Comparison of ENCODE assay signal across 8 cellular contexts in genomic region chr3:11671648-11672100, GRCh38. TPM values are rescaled to one million over a fixed set of nuclear protein-coding genes. Genes with fewer than 3 reads are reported as not detected.
A peak's percentile ranks its signal among the peaks of the same experiment; 100 is the strongest.
DNase-seq lines count a peak whose midpoint lies in the region; ATAC-seq and TF ChIP-seq lines count a peak whose summit lies in the region.

No MANE protein-coding gene starts in this region.

- intact Hi-C loops in mucosa of descending colon (cut with DNase I, micrococcal nuclease), result no loop called here
- intact Hi-C loops in activated CD4-positive, alpha-beta memory T cell treated with anti-CD3 and anti-CD28 coated beads for 36 hours (cut with micrococcal nuclease), result no loop called here

- no peak overlapping the region for H2AK5ac ChIP-seq in H9 (ENCODE audit: insufficient read length, low read length)

- H3K4me3 Mint-ChIP-seq in H9, result no peak overlapping the region
- H3K4me3 Mint-ChIP-seq in activated CD4-positive, alpha-beta memory T cell treated with anti-CD3 and anti-CD28 coated beads for 36 hours, result no peak overlapping the region

- no peak overlapping the region for H3K56ac ChIP-seq in H9 (ENCODE audit: insufficient read length, low read depth, low read length)

- H3K36me3 ChIP-seq in mucosa of descending colon (ENCODE audit: low read depth), result no peaks in the 10 kb centered on the region

- no peak overlapping the region for H3K27ac ChIP-seq in H9 (ENCODE audit: insufficient read length, low read depth, low read length)

- TF ChIP-seq CTCF in GM13977 (IDR thresholded peaks at IDR 0.05; ENCODE audit: extremely low read depth, insufficient read depth, missing control alignments) (no peak), mucosa of descending colon (IDR thresholded peaks at IDR 0.05) (no peak), H9 (conservative IDR thresholded peaks at IDR 0.05) (no peak)

- no peak overlapping the region for H3K18ac ChIP-seq in H9 (ENCODE audit: insufficient read length, low read depth, low read length)

- no peak overlapping the region for H4K8ac ChIP-seq in H9 (replicated peaks; ENCODE audit: insufficient read length, low read depth, low read length)

- H3K4me1 Mint-ChIP-seq in H9, result peaks cover 11 to 17% of the 10 kb centered on the region in 2 experiments
- H3K4me1 Mint-ChIP-seq in activated CD4-positive, alpha-beta memory T cell treated with anti-CD3 and anti-CD28 coated beads for 36 hours (ENCODE audit: low read depth), result peaks cover 3% of the 10 kb centered on the region

- no peak overlapping the region for H2AFZ ChIP-seq in H9 (ENCODE audit: low read length)

- peak; percentile 85 for ATAC-seq in HG03066 (IDR thresholded peaks at IDR 0.05; ENCODE audit: low read depth, unreplicated experiment)
- peak; percentile 85 for ATAC-seq in mucosa of descending colon

- no peak overlapping the region for H3K4ac ChIP-seq in H9 (ENCODE audit: low read depth, low read length)

- H3K27ac Mint-ChIP-seq in H9, result peak overlapping the region in 1 of 3 experiments; percentile 1; a peak in 2 of 7 replicates
- H3K27ac Mint-ChIP-seq in activated CD4-positive, alpha-beta memory T cell treated with anti-CD3 and anti-CD28 coated beads for 36 hours, result no peak overlapping the region

- no peak overlapping the region for H2BK120ac ChIP-seq in H9 (ENCODE audit: low read depth, low read length, poor library complexity, severe bottlenecking)

- H3K4me1 ChIP-seq in mucosa of descending colon (ENCODE audit: low read depth) (no peaks in the 10 kb centered on the region), H9 (ENCODE audit: insufficient read depth, low read length) (peaks cover 5% of the 10 kb centered on the region)

- H3K27me3 ChIP-seq in H9 (ENCODE audit: insufficient read depth, low read length), result no peaks in the 10 kb centered on the region

- DNase-seq in GM13977 (ENCODE audit: low spot score), result peak; percentile 60
- DNase-seq in amniotic epithelial cell (ENCODE audit: low read depth), result peak; percentile 48
- no peak for DNase-seq in mucosa of descending colon
- DNase-seq in GOT3 (lab: John Stamatoyannopoulos, UW), result no peak
- DNase-seq in activated CD4-positive, CD25-positive, alpha-beta regulatory T cell treated with anti-CD3 and anti-CD28 coated beads, Interleukin-2, amount 50 U/mL, for 72 hours, result no peak
- DNase-seq in H9, result no peak
- DNase-seq in activated CD4-positive, alpha-beta memory T cell treated with anti-CD3 and anti-CD28 coated beads for 36 hours, result no peak

- H3K79me1 ChIP-seq in H9 (ENCODE audit: insufficient read depth, low read depth, low read length, poor library complexity, severe bottlenecking), result no peaks in the 10 kb centered on the region

- H3K23ac ChIP-seq in H9 (ENCODE audit: insufficient read length, low read depth, low read length), result no peak overlapping the region

- H3K4me3 ChIP-seq in mucosa of descending colon, result no peak overlapping the region

- no peaks in the 10 kb centered on the region for H3K23me2 ChIP-seq in H9 (ENCODE audit: insufficient read length, low read depth, low read length, poor library complexity, severe bottlenecking)

- H3K9me3 Mint-ChIP-seq in H9, result no peaks in the 10 kb centered on the region
- H3K9me3 Mint-ChIP-seq in activated CD4-positive, alpha-beta memory T cell treated with anti-CD3 and anti-CD28 coated beads for 36 hours, result no peaks in the 10 kb centered on the region

- H3T11ph ChIP-seq in H9 (ENCODE audit: low read length), result no peak overlapping the region

- no peak overlapping the region for H4K91ac ChIP-seq in H9 (ENCODE audit: insufficient read length, low read depth, low read length)

- H2BK15ac ChIP-seq in H9 (ENCODE audit: low read depth, low read length), result no peak overlapping the region

- no CpG with 5 or more reads among the region's 4 CpGs for WGBS in H9 (ENCODE audit: extremely low coverage, insufficient read length, low lambda C conversion rate)

- no peak overlapping the region for H3K14ac ChIP-seq in H9 (ENCODE audit: insufficient read depth, low read length)

- H3K9me3 ChIP-seq in mucosa of descending colon, result no peaks in the 10 kb centered on the region
- no peaks in the 10 kb centered on the region for H3K9me3 ChIP-seq in H9 (ENCODE audit: control insufficient read depth, low read depth, low read length)

- no peak overlapping the region for H3K4me2 ChIP-seq in H9 (ENCODE audit: insufficient read depth, insufficient read length, low read length)

- H3K27me3 Mint-ChIP-seq in H9 (ENCODE audit: low read depth), result no peaks in the 10 kb centered on the region
- no peaks in the 10 kb centered on the region for H3K27me3 Mint-ChIP-seq in activated CD4-positive, alpha-beta memory T cell treated with anti-CD3 and anti-CD28 coated beads for 36 hours

- no peaks in the 10 kb centered on the region for H3K36me3 Mint-ChIP-seq in H9 (ENCODE audit: insufficient read depth in 1 of 3, low read depth in 3 of 3)
- no peaks in the 10 kb centered on the region for H3K36me3 Mint-ChIP-seq in activated CD4-positive, alpha-beta memory T cell treated with anti-CD3 and anti-CD28 coated beads for 36 hours

- CTCF ChIA-PET in activated CD4-positive, alpha-beta memory T cell treated with anti-CD3 and anti-CD28 coated beads for 36 hours (lab: Charles Lee), result interaction anchor here (0.6 to 0.7 kb wide), 2 partner anchors 133 to 292 kb away, joined by 3 to 4 read pairs; no protein-coding TSS in a partner anchor

- H4K5ac ChIP-seq in H9 (ENCODE audit: insufficient read length, low read depth, low read length), result no peak overlapping the region

- in situ Hi-C loops in GM13977 (cut with MboI; ENCODE audit: low pct_unique_long_range_greater_than_20kb, low sequenced_read_pairs, unreplicated experiment), result loop anchor here (25.0 kb wide), 1 partner anchor 434 kb away; no protein-coding TSS in a partner anchor

- H2BK12ac ChIP-seq in H9 (ENCODE audit: insufficient read length, low read depth, low read length), result no peak overlapping the region

- no peak overlapping the region for H3K9ac ChIP-seq in H9 (ENCODE audit: extremely low read depth, insufficient read length, low read length)

- H3K79me2 ChIP-seq in H9 (ENCODE audit: insufficient read depth, low read length), result no peaks in the 10 kb centered on the region

- no peak overlapping the region for H2BK20ac ChIP-seq in H9 (ENCODE audit: low read depth, low read length, poor library complexity, severe bottlenecking)

- H4K20me1 ChIP-seq in H9 (ENCODE audit: control insufficient read depth, insufficient read depth, insufficient read length), result no peaks in the 10 kb centered on the region

- POLR2A ChIA-PET in activated CD4-positive, alpha-beta memory T cell treated with anti-CD3 and anti-CD28 coated beads for 36 hours (lab: Charles Lee), result no interaction called here

- H2BK5ac ChIP-seq in H9 (ENCODE audit: insufficient read length, low read length), result no peak overlapping the region

RNA-seq across cellular contexts. Expression of gene VGLL4, which starts 28.0 kb away (rescaled TPM):
- total RNA-seq in mucosa of descending colon, result 10 to 100 TPM; 42.5 to 51.3 (median 46.4) TPM
- 42.1 and 44.6 TPM in 2 replicates for total RNA-seq in H9 (2021)
- total RNA-seq in activated CD4-positive, alpha-beta memory T cell treated with anti-CD3 and anti-CD28 coated beads for 36 hours, result 10 to 100 TPM; 18.2 to 18.7 TPM

Comparison
In these comparisons a context has a peak if more than half of its experiments do, and no peak if none do; other contexts are left out.
1. DNase-seq: peak in GM13977 (single experiment) and amniotic epithelial cell (single experiment); none in mucosa of descending colon (0 of 3), GOT3 (single experiment), activated CD4-positive, CD25-positive, alpha-beta regulatory T cell treated with anti-CD3 and anti-CD28 coated beads, Interleukin-2, amount 50 U/mL, for 72 hours (single experiment), H9 (single experiment) and activated CD4-positive, alpha-beta memory T cell treated with anti-CD3 and anti-CD28 coated beads for 36 hours (single experiment).